Comparison of ENCODE assay signal across 27 cellular contexts in genomic region chr22:37012956-37013355, GRCh38.
"Had no signal": no experiment of that assay in that cellular context is flagged by ENCODE, and none has a peak within 500 bp of the region (broad histone marks: within the 10 kb centered on the region; RNA-seq: fewer than 3 reads in every experiment).

No MANE protein-coding gene starts in this region.

- H3K27ac Mint-ChIP-seq: activated CD4-positive, alpha-beta T cell treated with anti-CD3 and anti-CD28 coated beads for 36 hours; activated naive CD8-positive, alpha-beta T cell treated with anti-CD3 and anti-CD28 coated beads for 36 hours; activated T-cell treated with anti-CD3 and anti-CD28 coated beads, Interleukin-2, amount 50 U/mL, for 72 hours; endodermal cell; natural killer cell treated with Interleukin-12 subunit alpha and Interleukin-12 subunit beta and Interleukin-15 and Interleukin-18, amount 100 ng/mL, for 72 hours; stimulated activated naive CD8-positive, alpha-beta T cell treated with anti-CD3 and anti-CD28 coated beads, Interleukin-15, Interleukin-2, amounts not matched to agents 100 ng/mL and 50 ng/mL, for 24 hours; T-helper 2 cell treated with Interferon-gamma antibody and Interleukin-4, amounts not matched to agents 5 μg/mL and 100 μg/mL, for 36 hours; type B pancreatic cell had no signal

- H3K27ac ChIP-seq: cardiac muscle cell, foreskin keratinocyte, neutrophil, uterus had no signal

- H3K9me3 Mint-ChIP-seq: activated naive CD8-positive, alpha-beta T cell treated with anti-CD3 and anti-CD28 coated beads for 36 hours; activated T-cell treated with anti-CD3 and anti-CD28 coated beads, Interleukin-2, amount 50 U/mL, for 72 hours; brain; endodermal cell; natural killer cell treated with Interleukin-12 subunit alpha and Interleukin-12 subunit beta and Interleukin-15 and Interleukin-18, amount 100 ng/mL, for 72 hours; stimulated activated effector memory CD8-positive, alpha-beta T cell treated with anti-CD3 and anti-CD28 coated beads, Interleukin-12 subunit alpha, Interleukin-12 subunit beta, amount 100 ng/mL, for 72 hours; stimulated activated naive CD8-positive, alpha-beta T cell treated with anti-CD3 and anti-CD28 coated beads, Interleukin-15, Interleukin-2, amounts not matched to agents 100 ng/mL and 50 ng/mL, for 24 hours; T-helper 2 cell treated with Interferon-gamma antibody and Interleukin-4, amounts not matched to agents 5 μg/mL and 100 μg/mL, for 36 hours; type B pancreatic cell had no signal

- H3K36me3 Mint-ChIP-seq: activated naive CD8-positive, alpha-beta T cell treated with anti-CD3 and anti-CD28 coated beads for 36 hours; brain; natural killer cell treated with Interleukin-12 subunit alpha and Interleukin-12 subunit beta and Interleukin-15 and Interleukin-18, amount 100 ng/mL, for 72 hours; stimulated activated effector memory CD8-positive, alpha-beta T cell treated with anti-CD3 and anti-CD28 coated beads, Interleukin-12 subunit alpha, Interleukin-12 subunit beta, amount 100 ng/mL, for 72 hours; type B pancreatic cell had no signal

- FAIRE-seq: islet of Langerhans had no signal

- H3K4me1 ChIP-seq: foreskin keratinocyte had no signal

- H3K4me1 Mint-ChIP-seq: activated CD4-positive, alpha-beta T cell treated with anti-CD3 and anti-CD28 coated beads for 36 hours; activated naive CD8-positive, alpha-beta T cell treated with anti-CD3 and anti-CD28 coated beads for 36 hours; stimulated activated effector memory CD8-positive, alpha-beta T cell treated with anti-CD3 and anti-CD28 coated beads, Interleukin-12 subunit alpha, Interleukin-12 subunit beta, amount 100 ng/mL, for 72 hours had no signal

- H3K36me3 ChIP-seq: cardiac muscle cell, uterus had no signal

- ATAC-seq: activated CD4-positive, alpha-beta T cell treated with anti-CD3 and anti-CD28 coated beads for 36 hours; activated T-cell treated with anti-CD3 and anti-CD28 coated beads, Interleukin-2, amount 50 U/mL, for 72 hours; foreskin keratinocyte; stimulated activated effector memory CD8-positive, alpha-beta T cell treated with anti-CD3 and anti-CD28 coated beads, Interleukin-12 subunit alpha, Interleukin-12 subunit beta, amount 100 ng/mL, for 72 hours had no signal

- H3K27me3 ChIP-seq: adrenal gland, cardiac muscle cell, esophagus muscularis mucosa, heart right ventricle, uterus had no signal

- DNase-seq: activated CD4-positive, alpha-beta T cell treated with anti-CD3 and anti-CD28 coated beads for 36 hours; activated CD4-positive, CD25-positive, alpha-beta regulatory T cell; activated naive CD4-positive, alpha-beta T cell treated with Interleukin-2 at 50 U/mL for 16 hours; activated naive CD8-positive, alpha-beta T cell treated with anti-CD3 and anti-CD28 coated beads for 36 hours; activated T-cell treated with anti-CD3 and anti-CD28 coated beads for 4 hours; activated T-cell treated with anti-CD3 and anti-CD28 coated beads, Interleukin-2, amount 50 U/mL, for 72 hours; aorta; endodermal cell; foreskin keratinocyte; mesendoderm; stimulated activated CD4-positive, alpha-beta T cell treated with anti-CD3 and anti-CD28 coated beads, Interleukin-4, amount 100 ng/mL, for 24 hours; T-helper 1 cell; uterus had no signal

- H3K9me3 ChIP-seq: adrenal gland, esophagus muscularis mucosa, heart right ventricle, neutrophil, uterus had no signal

- H3K4me3 Mint-ChIP-seq: activated CD4-positive, alpha-beta T cell treated with anti-CD3 and anti-CD28 coated beads for 36 hours; activated naive CD8-positive, alpha-beta T cell treated with anti-CD3 and anti-CD28 coated beads for 36 hours; activated T-cell treated with anti-CD3 and anti-CD28 coated beads, Interleukin-2, amount 50 U/mL, for 72 hours; brain; endodermal cell; natural killer cell treated with Interleukin-12 subunit alpha and Interleukin-12 subunit beta and Interleukin-15 and Interleukin-18, amount 100 ng/mL, for 72 hours; stimulated activated effector memory CD8-positive, alpha-beta T cell treated with anti-CD3 and anti-CD28 coated beads, Interleukin-12 subunit alpha, Interleukin-12 subunit beta, amount 100 ng/mL, for 72 hours; stimulated activated naive CD8-positive, alpha-beta T cell treated with anti-CD3 and anti-CD28 coated beads, Interleukin-15, Interleukin-2, amounts not matched to agents 100 ng/mL and 50 ng/mL, for 24 hours; T-helper 2 cell treated with Interferon-gamma antibody and Interleukin-4, amounts not matched to agents 5 μg/mL and 100 μg/mL, for 36 hours; type B pancreatic cell had no signal

- H3K27me3 Mint-ChIP-seq: activated CD4-positive, alpha-beta T cell treated with anti-CD3 and anti-CD28 coated beads for 36 hours; natural killer cell treated with Interleukin-12 subunit alpha and Interleukin-12 subunit beta and Interleukin-15 and Interleukin-18, amount 100 ng/mL, for 72 hours; stimulated activated naive CD8-positive, alpha-beta T cell treated with anti-CD3 and anti-CD28 coated beads, Interleukin-15, Interleukin-2, amounts not matched to agents 100 ng/mL and 50 ng/mL, for 24 hours had no signal

- H3K4me3 ChIP-seq: adrenal gland, cardiac muscle cell, esophagus muscularis mucosa, heart right ventricle, lung, skin epidermis, uterus had no signal
